13 cellular contexts compared by ENCODE assay signal in genomic region chr16:77406680-77407079, GRCh38. TPM values are rescaled to one million over a fixed set of nuclear protein-coding genes. Genes with fewer than 3 reads are reported as not detected.
DNase-seq lines count a peak whose midpoint lies in the region; ATAC-seq and TF ChIP-seq lines count a peak whose summit lies in the region.
"Had no signal": no experiment of that assay in that cellular context is flagged by ENCODE, and none has a peak within 500 bp of the region (broad histone marks: within the 10 kb centered on the region; RNA-seq: fewer than 3 reads in every experiment).

No MANE protein-coding gene starts in this region.

- no peak overlapping the region for H2AFZ ChIP-seq in Loucy (ENCODE audit: low read length)
- H2AFZ ChIP-seq in osteoblast (ENCODE audit: low read length) = no peak overlapping the region

- H3K4me2 ChIP-seq in Loucy (ENCODE audit: low read depth, low read length, poor library complexity, severe bottlenecking) (no peak overlapping the region), osteoblast (ENCODE audit: insufficient read depth, low read length) (no peak overlapping the region)

- H4K20me1 ChIP-seq in Loucy (ENCODE audit: insufficient read depth, low read length, poor library complexity, severe bottlenecking) (no peaks in the 10 kb centered on the region), osteoblast (ENCODE audit: insufficient read depth, low read length) (no peaks in the 10 kb centered on the region)

- H3F3A ChIP-seq in Loucy (ENCODE audit: low read depth) = no peaks in the 10 kb centered on the region

- no peaks in the 10 kb centered on the region for H3K9me2 ChIP-seq in Loucy (replicated peaks; ENCODE audit: low read depth, low read length)

- H3K9me3 ChIP-seq in Loucy (ENCODE audit: insufficient read depth, low read depth, low read length) (no peaks in the 10 kb centered on the region), osteoblast (ENCODE audit: low read depth, low read length) (no peaks in the 10 kb centered on the region)
- H3K9me3 ChIP-seq: SJCRH30 had no signal

- no peak overlapping the region for H3K4me3 ChIP-seq in Loucy (ENCODE audit: low read length, poor library complexity, severe bottlenecking)
- H3K4me3 ChIP-seq in osteoblast (ENCODE audit: insufficient read depth, low read length) = no peak overlapping the region
- H3K4me3 ChIP-seq: SJCRH30 had no signal

- H3K79me2 ChIP-seq in Loucy (ENCODE audit: insufficient read depth, low read length) = no peaks in the 10 kb centered on the region
- no peaks in the 10 kb centered on the region for H3K79me2 ChIP-seq in osteoblast (ENCODE audit: insufficient read depth, low read length)

- H3K27me3 ChIP-seq in Loucy (ENCODE audit: insufficient read depth, low read length, poor library complexity, severe bottlenecking) (no peaks in the 10 kb centered on the region), osteoblast (ENCODE audit: insufficient read depth, low read length) (no peaks in the 10 kb centered on the region)
- H3K27me3 ChIP-seq: SJCRH30 had no signal

- H3K36me3 ChIP-seq in Loucy (ENCODE audit: insufficient read depth, low read length) (no peaks in the 10 kb centered on the region), osteoblast (ENCODE audit: insufficient read depth, low read length) (no peaks in the 10 kb centered on the region)
- H3K36me3 ChIP-seq: SJCRH30 had no signal

- DNase-seq in NCI-H1105 treated with DMSO at 0.1 percent for 48 hours (lab: John Stamatoyannopoulos, UW) (peak; percentile 19), NCI-H1105 (lab: John Stamatoyannopoulos, UW) (no peak), amniotic epithelial cell (ENCODE audit: low read depth) (peak; percentile 7), osteoblast (ENCODE audit: insufficient read length, low spot score, missing footprints) (no peak), activated gamma-delta T cell (lab: John Stamatoyannopoulos, UW) (no peak)
- DNase-seq: activated T-cell treated with anti-CD3 and anti-CD28 coated beads, Interleukin-2, amount 50 U/mL, for 72 hours; GDM1; SJCRH30 had no signal

- H3K4me1 ChIP-seq in Loucy (ENCODE audit: insufficient read depth, low read length, poor library complexity, severe bottlenecking) (no peaks in the 10 kb centered on the region), osteoblast (ENCODE audit: insufficient read depth, low read length) (no peaks in the 10 kb centered on the region)
- H3K4me1 ChIP-seq: SJCRH30 had no signal

- ATAC-seq in HG02623 (IDR thresholded peaks at IDR 0.05; ENCODE audit: unreplicated experiment) (no peak), HG03354 (IDR thresholded peaks at IDR 0.05; ENCODE audit: poor library complexity, severe bottlenecking, unreplicated experiment) (no peak)
- ATAC-seq: activated CD4-positive, CD25-positive, alpha-beta regulatory T cell treated with anti-CD3 and anti-CD28 coated beads, Interleukin-2, amount 50 U/mL, for 24 hours; activated T-cell treated with anti-CD3 and anti-CD28 coated beads, Interleukin-2, amount 50 U/mL, for 72 hours; esophagus mucosa had no signal

- no peak overlapping the region for H3K9ac ChIP-seq in Loucy (ENCODE audit: low read depth, low read length, poor library complexity, severe bottlenecking)

- no peak overlapping the region for H3K27ac ChIP-seq in osteoblast (ENCODE audit: low read depth, low read length)
- H3K27ac ChIP-seq: SJCRH30 had no signal

- peak; percentile 59 for TF ChIP-seq CTCF in Loucy (conservative IDR thresholded peaks at IDR 0.05; ENCODE audit: low read length)
- TF ChIP-seq CTCF in osteoblast (IDR thresholded peaks at IDR 0.05; ENCODE audit: extremely low read depth, low read depth, low read length) = peak; percentile 50

RNA-seq across cellular contexts. Expression of gene ADAMTS18, which starts 28.2 kb away (rescaled TPM):
- not detected in 2 replicates for total RNA-seq in osteoblast
- total RNA-seq: activated T-cell treated with anti-CD3 and anti-CD28 coated beads, Interleukin-2, amount 50 U/mL, for 72 hours; esophagus mucosa had no signal

Comparison
In these comparisons a context has a peak if more than half of its experiments do, and no peak if none do; other contexts are left out.
1. DNase-seq: peak in NCI-H1105 treated with DMSO at 0.1 percent for 48 hours (single experiment) and amniotic epithelial cell (single experiment); none in NCI-H1105 (single experiment), osteoblast (single experiment) and activated gamma-delta T cell (single experiment).